In the genomic region with DNA sequence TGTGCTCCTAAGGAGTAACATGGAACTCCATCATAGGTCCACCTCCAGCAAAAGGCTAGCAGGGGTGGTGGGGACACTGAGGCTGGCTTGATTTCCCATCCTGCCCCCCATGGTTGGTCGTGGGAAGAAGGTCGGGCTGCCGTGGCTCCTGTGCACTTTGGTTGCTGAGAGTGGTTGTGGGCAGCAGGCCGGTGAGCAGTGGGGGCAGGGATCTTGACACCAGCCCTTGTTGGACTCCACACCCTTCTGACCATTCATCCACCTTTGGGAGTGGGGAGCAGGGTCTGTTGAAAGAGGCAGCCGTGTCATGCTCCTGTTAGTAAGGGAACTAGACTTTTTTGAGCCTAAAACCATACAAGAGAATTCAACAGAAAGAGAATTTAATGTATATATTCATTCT, we compare ENCODE assay signal across 2 cellular contexts.
TF ChIP-seq lines count a peak whose summit lies in the region.

No MANE protein-coding gene starts in this region.

TF ChIP-seq in H1, 55 proteins besides CTCF, POLR2A, EP300 and RAD21:
- TF ChIP-seq SRF (IDR thresholded peaks at IDR 0.05; ENCODE audit: low read depth, low read length), result no peak
- TF ChIP-seq RXRA (IDR thresholded peaks at IDR 0.05; ENCODE audit: insufficient read depth, low read depth, low read length), result no peak
- TF ChIP-seq CTBP2 (IDR thresholded peaks at IDR 0.05; ENCODE audit: borderline replicate concordance, insufficient read depth, insufficient read length, low read length), result no peak
- TF ChIP-seq, protein P1, sequence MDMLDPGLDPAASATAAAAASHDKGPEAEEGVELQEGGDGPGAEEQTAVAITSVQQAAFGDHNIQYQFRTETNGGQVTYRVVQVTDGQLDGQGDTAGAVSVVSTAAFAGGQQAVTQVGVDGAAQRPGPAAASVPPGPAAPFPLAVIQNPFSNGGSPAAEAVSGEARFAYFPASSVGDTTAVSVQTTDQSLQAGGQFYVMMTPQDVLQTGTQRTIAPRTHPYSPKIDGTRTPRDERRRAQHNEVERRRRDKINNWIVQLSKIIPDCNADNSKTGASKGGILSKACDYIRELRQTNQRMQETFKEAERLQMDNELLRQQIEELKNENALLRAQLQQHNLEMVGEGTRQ (IDR thresholded peaks at IDR 0.05; ENCODE audit: low read length), result no peak
- no peak for TF ChIP-seq GABPA (IDR thresholded peaks at IDR 0.05; ENCODE audit: borderline replicate concordance, insufficient read depth, low read length)
- no peak for TF ChIP-seq SP2 (IDR thresholded peaks at IDR 0.05; ENCODE audit: low read length)
- TF ChIP-seq BACH1 (IDR thresholded peaks at IDR 0.05; ENCODE audit: low read length), result no peak
- TF ChIP-seq HDAC2 (IDR thresholded peaks at IDR 0.05; ENCODE audit: borderline replicate concordance in 1 of 2, low read depth in 2 of 2, low read length in 2 of 2), result no peak
- no peak for TF ChIP-seq MAFK (IDR thresholded peaks at IDR 0.05; ENCODE audit: low read depth, low read length)
- TF ChIP-seq NRF1 (IDR thresholded peaks at IDR 0.05; ENCODE audit: low read depth, low read length), result no peak
- TF ChIP-seq SUZ12 (IDR thresholded peaks at IDR 0.05; ENCODE audit: low read length), result no peak
- no peak for TF ChIP-seq CBX5 (IDR thresholded peaks at IDR 0.05; ENCODE audit: low read depth, low read length)
- TF ChIP-seq, protein P2, sequence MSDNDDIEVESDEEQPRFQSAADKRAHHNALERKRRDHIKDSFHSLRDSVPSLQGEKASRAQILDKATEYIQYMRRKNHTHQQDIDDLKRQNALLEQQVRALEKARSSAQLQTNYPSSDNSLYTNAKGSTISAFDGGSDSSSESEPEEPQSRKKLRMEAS (IDR thresholded peaks at IDR 0.05), result no peak
- no peak for TF ChIP-seq KDM1A (IDR thresholded peaks at IDR 0.05; ENCODE audit: borderline replicate concordance, low read length)

TF ChIP-seq in neural cell, 6 proteins besides CTCF, POLR2A, EP300 and RAD21:
- no peak for TF ChIP-seq POLR2AphosphoS5 (IDR thresholded peaks at IDR 0.05)
- TF ChIP-seq SMC3 (conservative IDR thresholded peaks at IDR 0.05; ENCODE audit: poor library complexity), result no peak
- no peak for TF ChIP-seq TAF1 (IDR thresholded peaks at IDR 0.05; ENCODE audit: low read depth)
- no peak for TF ChIP-seq MXI1 (conservative IDR thresholded peaks at IDR 0.05; ENCODE audit: poor library complexity, severe bottlenecking)
- TF ChIP-seq EZH2 (IDR thresholded peaks at IDR 0.05; ENCODE audit: borderline replicate concordance, insufficient read depth, low read length, poor library complexity, severe bottlenecking), result no peak
TF ChIP-seq in neural cell: peak in this region for 0.
